Comparison of ENCODE assay signal across 1 cellular context in genomic region chr1:155256101-155256852, GRCh38.
TF ChIP-seq lines count a peak whose summit lies in the region.

No MANE protein-coding gene starts in this region.

TF ChIP-seq in IMR-90, 13 proteins besides CTCF, POLR2A, EP300 and RAD21:
- TF ChIP-seq CHD1 (IDR thresholded peaks at IDR 0.05; ENCODE audit: low read depth, low read length) (no peak), ELK1 (IDR thresholded peaks at IDR 0.05; ENCODE audit: borderline replicate concordance, low read depth, low read length) (no peak), RCOR1 (IDR thresholded peaks at IDR 0.05; ENCODE audit: insufficient replicate concordance, low read length) (no peak), NFE2L2 (IDR thresholded peaks at IDR 0.05; ENCODE audit: low read depth, low read length) (no peak), MAFK (IDR thresholded peaks at IDR 0.05; ENCODE audit: low read depth, low read length) (no peak), BHLHE40 (IDR thresholded peaks at IDR 0.05; ENCODE audit: low read depth, low read length) (no peak), MXI1 (IDR thresholded peaks at IDR 0.05; ENCODE audit: borderline replicate concordance, low read depth, low read length) (no peak), MAZ (IDR thresholded peaks at IDR 0.05; ENCODE audit: borderline replicate concordance, low read depth, low read length) (no peak), CEBPB (IDR thresholded peaks at IDR 0.05; ENCODE audit: low read depth, low read length) (no peak), USF2 (IDR thresholded peaks at IDR 0.05; ENCODE audit: low read depth, low read length) (no peak), RFX5 (IDR thresholded peaks at IDR 0.05; ENCODE audit: low read depth, low read length) (no peak), FOS (IDR thresholded peaks at IDR 0.05; ENCODE audit: low read depth, low read length) (no peak), SMC3 (IDR thresholded peaks at IDR 0.05; ENCODE audit: low read depth, low read length) (no peak)
